In genomic region chr9:82124090-82124489, GRCh38 we compare ENCODE assay signal across 17 cellular contexts.
DNase-seq lines count a peak whose midpoint lies in the region; ATAC-seq and TF ChIP-seq lines count a peak whose summit lies in the region.
"Had no signal": no experiment of that assay in that cellular context is flagged by ENCODE, and none has a peak within 500 bp of the region (broad histone marks: within the 10 kb centered on the region; RNA-seq: fewer than 3 reads in every experiment).

No MANE protein-coding gene starts in this region.

- no peaks in the 10 kb centered on the region for H3K36me3 Mint-ChIP-seq in activated naive CD4-positive, alpha-beta T cell treated with anti-CD3 and anti-CD28 coated beads for 36 hours (ENCODE audit: low read depth)
- H3K36me3 Mint-ChIP-seq: T-cell had no signal

- H3K27me3 ChIP-seq in brain microvascular endothelial cell (replicated peaks) = no peaks in the 10 kb centered on the region
- no peaks in the 10 kb centered on the region for H3K27me3 ChIP-seq in kidney epithelial cell (ENCODE audit: control insufficient read depth, insufficient read depth, low read length)
- H3K27me3 ChIP-seq: adrenal gland; BLaER1 treated with 17β-estradiol and CSF1 and Interleukin-3, amounts not matched to agents 10 nM and 100 nM; pancreas had no signal

- H3K27ac Mint-ChIP-seq in activated naive CD4-positive, alpha-beta T cell treated with anti-CD3 and anti-CD28 coated beads for 36 hours = no peak overlapping the region
- H3K27ac Mint-ChIP-seq: T-cell had no signal

- H3K4me1 Mint-ChIP-seq in activated naive CD4-positive, alpha-beta T cell treated with anti-CD3 and anti-CD28 coated beads for 36 hours (ENCODE audit: low read depth) = no peaks in the 10 kb centered on the region
- H3K4me1 Mint-ChIP-seq: T-cell had no signal

- H3K9me3 Mint-ChIP-seq in activated naive CD4-positive, alpha-beta T cell treated with anti-CD3 and anti-CD28 coated beads for 36 hours = no peaks in the 10 kb centered on the region

- in situ Hi-C loops in brain microvascular endothelial cell (cut with HindIII; ENCODE audit: low pct_ligation_motif_present, low sequenced_read_pairs) = no loop called here

- H3K27me3 Mint-ChIP-seq in activated naive CD4-positive, alpha-beta T cell treated with anti-CD3 and anti-CD28 coated beads for 36 hours (ENCODE audit: low read depth) = no peaks in the 10 kb centered on the region
- H3K27me3 Mint-ChIP-seq: T-cell had no signal

- no peak overlapping the region for H3K27ac ChIP-seq in brain microvascular endothelial cell
- H3K27ac ChIP-seq: adrenal gland; BLaER1 treated with 17β-estradiol and CSF1 and Interleukin-3, amounts not matched to agents 10 nM and 100 nM; pancreas had no signal

- TF ChIP-seq CTCF in AG10803 (conservative IDR thresholded peaks at IDR 0.05; ENCODE audit: low read length) (no peak), brain microvascular endothelial cell (IDR thresholded peaks at IDR 0.05; ENCODE audit: low read depth, low read length, missing control alignments) (no peak), kidney epithelial cell (IDR thresholded peaks at IDR 0.05; ENCODE audit: insufficient read depth, low read length, poor library complexity, severe bottlenecking) (no peak), mucosa of descending colon (IDR thresholded peaks at IDR 0.05) (no peak)

- H3K36me3 ChIP-seq in brain microvascular endothelial cell (replicated peaks) (no peaks in the 10 kb centered on the region), kidney epithelial cell (ENCODE audit: control insufficient read depth, insufficient read depth, low read length) (no peaks in the 10 kb centered on the region), mucosa of descending colon (ENCODE audit: low read depth) (no peaks in the 10 kb centered on the region)
- H3K36me3 ChIP-seq: adrenal gland; BLaER1 treated with 17β-estradiol and CSF1 and Interleukin-3, amounts not matched to agents 10 nM and 100 nM; pancreas had no signal

- no peaks in the 10 kb centered on the region for H3K4me1 ChIP-seq in mucosa of descending colon (ENCODE audit: low read depth)
- H3K4me1 ChIP-seq: adrenal gland, pancreas had no signal

- no peaks in the 10 kb centered on the region for H3K9me3 ChIP-seq in mucosa of descending colon
- H3K9me3 ChIP-seq: adrenal gland; BLaER1 treated with 17β-estradiol and CSF1 and Interleukin-3, amounts not matched to agents 10 nM and 100 nM; pancreas had no signal

- intact Hi-C loops in mucosa of descending colon (cut with DNase I, micrococcal nuclease) = no loop called here
- intact Hi-C loops in activated naive CD4-positive, alpha-beta T cell treated with anti-CD3 and anti-CD28 coated beads for 36 hours (cut with micrococcal nuclease) = no loop called here

- DNase-seq in AG10803 (ENCODE audit: low read depth) = peak; percentile 77
- DNase-seq in LHCN-M2 (ENCODE audit: low read depth) = peak; percentile 39
- peak; percentile 79 for DNase-seq in brain microvascular endothelial cell
- peak; percentile 38 for DNase-seq in kidney epithelial cell (ENCODE audit: low read depth)
- DNase-seq in mucosa of descending colon = no peak
- DNase-seq in NCI-H2227 treated with DMSO at 0.1 percent for 48 hours (lab: John Stamatoyannopoulos, UW) = no peak
- DNase-seq in activated CD4-positive, alpha-beta T cell treated with anti-CD3 and anti-CD28 coated beads, Interleukin-2, amount 50 U/mL, for 1 hour = no peak
- DNase-seq in activated naive CD4-positive, alpha-beta T cell treated with anti-CD3 and anti-CD28 coated beads for 36 hours = no peak
- DNase-seq: dermis blood vessel endothelial cell; DMS79; NCI-H1417 treated with DMSO at 0.1 percent for 48 hours; NCI-H446 treated with DMSO at 0.1 percent for 48 hours; pancreas; stimulated activated CD4-positive, alpha-beta T cell treated with anti-CD3 and anti-CD28 coated beads, Interleukin-12 subunit alpha, Interleukin-12 subunit beta, amount 100 ng/mL, for 4 hours; T-cell had no signal

- CTCF ChIA-PET in activated naive CD4-positive, alpha-beta T cell treated with anti-CD3 and anti-CD28 coated beads for 36 hours (lab: Charles Lee) = no interaction called here

- H3K4me3 ChIP-seq in AG10803 (ENCODE audit: low read length) (no peak overlapping the region), brain microvascular endothelial cell (ENCODE audit: low read depth, low read length) (no peak overlapping the region), kidney epithelial cell (ENCODE audit: low read depth, low read length) (no peak overlapping the region), mucosa of descending colon (no peak overlapping the region)
- H3K4me3 ChIP-seq: adrenal gland; BLaER1 treated with 17β-estradiol and CSF1 and Interleukin-3, amounts not matched to agents 10 nM and 100 nM; pancreas had no signal

- no peak overlapping the region for H3K4me3 Mint-ChIP-seq in activated naive CD4-positive, alpha-beta T cell treated with anti-CD3 and anti-CD28 coated beads for 36 hours
- H3K4me3 Mint-ChIP-seq: T-cell had no signal

- no peak for ATAC-seq in mucosa of descending colon
- ATAC-seq: pancreas, T-cell had no signal

Comparison
In these comparisons a context has a peak if more than half of its experiments do, and no peak if none do; other contexts are left out.
1. DNase-seq: peak in AG10803 (single experiment), LHCN-M2 (single experiment), brain microvascular endothelial cell (single experiment) and kidney epithelial cell (single experiment); none in mucosa of descending colon (0 of 3), NCI-H2227 treated with DMSO at 0.1 percent for 48 hours (single experiment), activated CD4-positive, alpha-beta T cell treated with anti-CD3 and anti-CD28 coated beads, Interleukin-2, amount 50 U/mL, for 1 hour (single experiment) and activated naive CD4-positive, alpha-beta T cell treated with anti-CD3 and anti-CD28 coated beads for 36 hours (single experiment).